21 cellular contexts compared by ENCODE assay signal in genomic region chr17:82657926-82658325, GRCh38. TPM values are rescaled to one million over a fixed set of nuclear protein-coding genes. Genes with fewer than 3 reads are reported as not detected.
A peak's percentile ranks its signal among the peaks of the same experiment; 100 is the strongest.
DNase-seq lines count a peak whose midpoint lies in the region; ATAC-seq, FAIRE-seq and TF ChIP-seq lines count a peak whose summit lies in the region.
"Had no signal": no experiment of that assay in that cellular context is flagged by ENCODE, and none has a peak within 500 bp of the region (broad histone marks: within the 10 kb centered on the region; RNA-seq: fewer than 3 reads in every experiment).

No MANE protein-coding gene starts in this region.

- H4K20me1 ChIP-seq in H1 (replicated peaks in 1 of 2; ENCODE audit: control insufficient read depth in 1 of 2, insufficient read depth in 2 of 2, low read length in 2 of 2): peaks cover 0 to 9% of the 10 kb centered on the region in 2 experiments
- H4K20me1 ChIP-seq in osteoblast (ENCODE audit: insufficient read depth, low read length): no peaks in the 10 kb centered on the region

- TF ChIP-seq POLR2A in H1 (IDR thresholded peaks at IDR 0.05; ENCODE audit: control extremely low read depth in 1 of 2, low read depth in 2 of 2, low read length in 2 of 2): no peak

- TF ChIP-seq EP300 in H1 (IDR thresholded peaks at IDR 0.05; ENCODE audit: borderline replicate concordance in 1 of 2, low read depth in 2 of 2, low read length in 2 of 2): no peak

- H3K4me3 ChIP-seq in H1 (ENCODE audit: extremely low read depth in 1 of 4, insufficient read depth in 2 of 4, low read depth in 3 of 4, low read length in 4 of 4) (no peak overlapping the region), osteoblast (ENCODE audit: insufficient read depth, low read length) (no peak overlapping the region)
- H3K4me3 ChIP-seq: BLaER1 treated with 17β-estradiol and CSF1 and Interleukin-3, amounts not matched to agents 10 nM and 100 nM; HAP-1; K562 had no signal

- H3K9ac ChIP-seq in H1 (replicated peaks in 1 of 4; ENCODE audit: extremely low read depth in 1 of 4, low read depth in 3 of 4, low read length in 3 of 4): no peak overlapping the region
- H3K9ac ChIP-seq: BLaER1 treated with 17β-estradiol and CSF1 and Interleukin-3, amounts not matched to agents 10 nM and 100 nM had no signal

- H3K4ac ChIP-seq in H1 (replicated peaks; ENCODE audit: insufficient read length, low read depth, low read length): no peak overlapping the region

- no peaks in the 10 kb centered on the region for H3K79me2 ChIP-seq in H1 (ENCODE audit: control insufficient read depth in 1 of 2, insufficient read depth in 2 of 2, low read length in 2 of 2)
- no peaks in the 10 kb centered on the region for H3K79me2 ChIP-seq in osteoblast (ENCODE audit: insufficient read depth, low read length)

- H2BK5ac ChIP-seq in H1 (ENCODE audit: low read depth, low read length): no peak overlapping the region

- DNase-seq in activated effector memory CD4-positive, alpha-beta T cell treated with anti-CD3 and anti-CD28 coated beads, Interleukin-2, amount 50 U/mL, for 16 hours: peak; percentile 46
- DNase-seq in activated effector memory CD4-positive, alpha-beta T cell treated with Interleukin-2 at 50 U/mL for 16 hours: no peak
- no peak for DNase-seq in H1 (ENCODE audit: low read depth in 1 of 2, low spot score in 2 of 2)
- DNase-seq in osteoblast (ENCODE audit: insufficient read length, low spot score, missing footprints): peak; percentile 58
- DNase-seq in GM10248 (ENCODE audit: extremely low spot score): no peak
- DNase-seq: Calu3; CD8-positive, alpha-beta T cell; DMS 273 treated with DMSO at 0.1 percent for 48 hours; DMS53; DND-41; EL; IMR-90 had no signal

- no peak overlapping the region for H2BK120ac ChIP-seq in H1 (replicated peaks; ENCODE audit: low read depth, low read length)

- no peak overlapping the region for H3K14ac ChIP-seq in H1 (ENCODE audit: insufficient read length)

- H2BK15ac ChIP-seq in H1 (ENCODE audit: low read length): no peak overlapping the region

- H3K18ac ChIP-seq in H1 (ENCODE audit: extremely low read depth, low read length): no peak overlapping the region

- H2AFZ ChIP-seq in H1 (ENCODE audit: low read length) (no peak overlapping the region), osteoblast (ENCODE audit: low read length) (no peak overlapping the region)

- H4K8ac ChIP-seq in H1 (ENCODE audit: extremely low read depth, insufficient read depth, low read length): peak overlapping the region; percentile 68; the same call in 1 of the 2 replicates

- H3K79me1 ChIP-seq in H1 (ENCODE audit: low read depth, low read length): no peaks in the 10 kb centered on the region

- H3K23me2 ChIP-seq in H1 (ENCODE audit: low read depth, low read length): no peaks in the 10 kb centered on the region

- ATAC-seq in HG03520 (IDR thresholded peaks at IDR 0.05; ENCODE audit: unreplicated experiment) (no peak), HG02571 (IDR thresholded peaks at IDR 0.05; ENCODE audit: unreplicated experiment) (no peak)
- ATAC-seq: CD8-positive, alpha-beta T cell; K562 had no signal

- H3K9me3 ChIP-seq in H1 (ENCODE audit: insufficient read depth in 2 of 2, low read depth in 1 of 2, low read length in 1 of 2) (peaks cover 0 to 4% of the 10 kb centered on the region in 2 experiments; a peak in 1 of 4 replicates), osteoblast (ENCODE audit: low read depth, low read length) (no peaks in the 10 kb centered on the region)
- H3K9me3 ChIP-seq: BLaER1 treated with 17β-estradiol and CSF1 and Interleukin-3, amounts not matched to agents 10 nM and 100 nM; HAP-1 had no signal

- H3K56ac ChIP-seq in H1 (replicated peaks; ENCODE audit: insufficient read length, low read depth, low read length): no peak overlapping the region

- CTCF ChIA-PET in H1 (lab: Charles Lee; ENCODE audit: partially characterized antibody) (interaction anchor here (0.7 to 2.2 kb wide), 5 partner anchors 8 to 120 kb away, joined by 4 to 14 read pairs (median 5); no protein-coding TSS in a partner anchor), GM10248 (lab: Yijun Ruan, JAX) (interaction anchor here (1.9 kb wide), 1 partner anchor 10 kb away, joined by 13 read pairs; no protein-coding TSS in a partner anchor)

- H2AK5ac ChIP-seq in H1 (ENCODE audit: low read depth, low read length): no peak overlapping the region

- H3K27ac ChIP-seq in H1 (ENCODE audit: low read depth, low read length) (no peak overlapping the region), osteoblast (ENCODE audit: low read depth, low read length) (no peak overlapping the region)
- H3K27ac ChIP-seq: 22Rv1; BLaER1 treated with 17β-estradiol and CSF1 and Interleukin-3, amounts not matched to agents 10 nM and 100 nM; HL-60 had no signal

- no peaks in the 10 kb centered on the region; a peak in 1 of 8 replicates for H3K36me3 ChIP-seq in H1 (ENCODE audit: control insufficient read depth in 2 of 4, insufficient read depth in 4 of 4, low read length in 3 of 4)
- H3K36me3 ChIP-seq in osteoblast (ENCODE audit: insufficient read depth, low read length): no peaks in the 10 kb centered on the region
- H3K36me3 ChIP-seq: HAP-1 had no signal

- H3K27me3 ChIP-seq in H1 (replicated peaks in 1 of 4; ENCODE audit: control insufficient read depth in 3 of 4, extremely low read depth in 1 of 4, insufficient read depth in 3 of 4, low read length in 3 of 4): no peaks in the 10 kb centered on the region
- no peaks in the 10 kb centered on the region for H3K27me3 ChIP-seq in osteoblast (ENCODE audit: insufficient read depth, low read length)

- H3K23ac ChIP-seq in H1 (ENCODE audit: insufficient read length): no peak overlapping the region

- no peak overlapping the region for H2BK12ac ChIP-seq in H1 (ENCODE audit: low read depth, low read length)

- H4K91ac ChIP-seq in H1 (replicated peaks; ENCODE audit: insufficient read length, low read length): no peak overlapping the region

- no peak overlapping the region for H3K4me2 ChIP-seq in H1 (ENCODE audit: insufficient read depth in 1 of 2, low read depth in 2 of 2, low read length in 2 of 2)
- H3K4me2 ChIP-seq in osteoblast (ENCODE audit: insufficient read depth, low read length): no peak overlapping the region
- H3K4me2 ChIP-seq: BLaER1 treated with 17β-estradiol and CSF1 and Interleukin-3, amounts not matched to agents 10 nM and 100 nM had no signal

- H3K4me1 ChIP-seq in H1 (replicated peaks in 1 of 4; ENCODE audit: control insufficient read depth in 3 of 4, insufficient read depth in 4 of 4, low read length in 3 of 4) (no peaks in the 10 kb centered on the region), osteoblast (ENCODE audit: insufficient read depth, low read length) (no peaks in the 10 kb centered on the region)
- H3K4me1 ChIP-seq: HAP-1 had no signal

- no peak for FAIRE-seq in H1 (lab: Jason Lieb, UNC)
- FAIRE-seq: GM12891, GM19239, K562 had no signal

- 89% methylated on average over 15 of the region's 19 CpGs; no CpG with 5 or more reads in 1 of the 2 experiments for WGBS in H1 (ENCODE audit: extremely low coverage in 1 of 2, insufficient coverage in 1 of 2, insufficient read length in 1 of 2, insufficient replicate concordance in 2 of 2, low coverage in 1 of 2, low lambda C conversion rate in 2 of 2, missing lambda C conversion rate in 1 of 2), 2 experiments

- TF ChIP-seq RAD21 in H1 (IDR thresholded peaks at IDR 0.05 in 1 of 2, conservative IDR thresholded peaks at IDR 0.05 in 1 of 2; ENCODE audit: low read depth in 2 of 2, low read length in 2 of 2): no peak

- TF ChIP-seq CTCF in H1 (IDR thresholded peaks at IDR 0.05; ENCODE audit: control extremely low read depth in 1 of 3, insufficient read depth in 1 of 3, low read depth in 1 of 3, low read length in 3 of 3) (no peak), osteoblast (IDR thresholded peaks at IDR 0.05; ENCODE audit: extremely low read depth, low read depth, low read length) (no peak), GM10248 (IDR thresholded peaks at IDR 0.05; ENCODE audit: control extremely low read depth, extremely low read depth, low read depth, missing control alignments) (no peak)

- no peak overlapping the region for H4K5ac ChIP-seq in H1 (ENCODE audit: insufficient read length, low read depth, low read length)

- POLR2A ChIA-PET in H1 (lab: Charles Lee; ENCODE audit: partially characterized antibody): interaction anchor here (0.8 to 1.6 kb wide), 2 partner anchors 10 to 52 kb away, joined by 4 read pairs; no protein-coding TSS in a partner anchor
- POLR2A ChIA-PET in GM10248 (lab: Yijun Ruan, JAX): interaction anchor here (0.6 kb wide), 1 partner anchor 1419 kb away, joined by 6 read pairs; the partner anchor contains the start of genes NDUFAF8 and TEPSIN

- no peak overlapping the region for H2BK20ac ChIP-seq in H1 (ENCODE audit: low read length)

RNA-seq across cellular contexts. Expression of gene WDR45B, which starts 9.7 kb away (rescaled TPM):
- 82.0 and 88.8 TPM in 2 replicates for total RNA-seq in H1 (2021; fragmentation: NEBNext Ultra II Directional; extraction: Animal tissue kit (Norgen Biotek cat#: 25700))
- 100 and 101 TPM in 2 replicates for polyA plus RNA-seq in H1 (2011; rRNA removed)
- polyA plus RNA-seq in H1 (2011; cell fraction: cytosol; rRNA removed): 110 TPM
- 107 TPM for polyA plus RNA-seq in H1 (2011; cell fraction: nucleus; rRNA removed)
- polyA plus RNA-seq in H1 (2012, experiment 1 of 2): 81.1 to 86.2 TPM (median 86.2 TPM) in 4 replicates
- polyA plus RNA-seq in H1 (2012, experiment 2 of 2): 57.9 TPM
- polyA plus RNA-seq in H1 (2013, experiment 1 of 2): 70.1 TPM
- polyA plus RNA-seq in H1 (2013, experiment 2 of 2): 72.8 TPM
- polyA minus RNA-seq in H1 (2011; rRNA and poly(A)+ RNA removed): 93.1 and 96.5 TPM in 2 replicates
- 50.5 TPM for polyA minus RNA-seq in H1 (2011; cell fraction: cytosol; rRNA and poly(A)+ RNA removed)
- 34.8 TPM for polyA minus RNA-seq in H1 (2011; cell fraction: nucleus; rRNA and poly(A)+ RNA removed)
- total RNA-seq in osteoblast: 66.2 and 66.3 TPM in 2 replicates

RNA-seq across cellular contexts. Expression of gene RAB40B, which starts 40.6 kb away (rescaled TPM):
- total RNA-seq in H1 (2021; fragmentation: NEBNext Ultra II Directional; extraction: Animal tissue kit (Norgen Biotek cat#: 25700)): 3.1 and 3.3 TPM in 2 replicates
- 4.6 and 7.1 TPM in 2 replicates for polyA plus RNA-seq in H1 (2011; rRNA removed)
- polyA plus RNA-seq in H1 (2011; cell fraction: cytosol; rRNA removed): 2.9 TPM
- polyA plus RNA-seq in H1 (2011; cell fraction: nucleus; rRNA removed): 5.8 TPM
- polyA plus RNA-seq in H1 (2012, experiment 1 of 2): 4.1 to 5.9 TPM (median 4.3 TPM) in 4 replicates
- 13.5 TPM for polyA plus RNA-seq in H1 (2012, experiment 2 of 2)
- 2.4 TPM for polyA plus RNA-seq in H1 (2013, experiment 1 of 2)
- polyA plus RNA-seq in H1 (2013, experiment 2 of 2): 3.6 TPM
- 0.95 and 1.5 TPM in 2 replicates for polyA minus RNA-seq in H1 (2011; rRNA and poly(A)+ RNA removed)
- polyA minus RNA-seq in H1 (2011; cell fraction: cytosol; rRNA and poly(A)+ RNA removed): 1.1 TPM
- polyA minus RNA-seq in H1 (2011; cell fraction: nucleus; rRNA and poly(A)+ RNA removed): 1.8 TPM
- 8.3 and 9.1 TPM in 2 replicates for total RNA-seq in osteoblast

RNA-seq across cellular contexts. Expression of gene FN3KRP, which starts 58.6 kb away (rescaled TPM):
- total RNA-seq in H1 (2021; fragmentation: NEBNext Ultra II Directional; extraction: Animal tissue kit (Norgen Biotek cat#: 25700)): 21.4 and 23.3 TPM in 2 replicates
- 17.1 and 18.1 TPM in 2 replicates for polyA plus RNA-seq in H1 (2011; rRNA removed)
- polyA plus RNA-seq in H1 (2011; cell fraction: cytosol; rRNA removed): 17.3 TPM
- polyA plus RNA-seq in H1 (2011; cell fraction: nucleus; rRNA removed): 19.5 TPM
- polyA plus RNA-seq in H1 (2012, experiment 1 of 2): 29.8 to 30.3 TPM (median 30.2 TPM) in 4 replicates
- polyA plus RNA-seq in H1 (2012, experiment 2 of 2): 18.4 TPM
- 13.8 TPM for polyA plus RNA-seq in H1 (2013, experiment 1 of 2)
- polyA plus RNA-seq in H1 (2013, experiment 2 of 2): 13.2 TPM
- 10.1 and 10.7 TPM in 2 replicates for polyA minus RNA-seq in H1 (2011; rRNA and poly(A)+ RNA removed)
- polyA minus RNA-seq in H1 (2011; cell fraction: cytosol; rRNA and poly(A)+ RNA removed): 8.7 TPM
- 4.8 TPM for polyA minus RNA-seq in H1 (2011; cell fraction: nucleus; rRNA and poly(A)+ RNA removed)
- total RNA-seq in osteoblast: 10.1 and 13.8 TPM in 2 replicates

Comparison
In these comparisons a context has a peak if more than half of its experiments do, and no peak if none do; other contexts are left out.
1. DNase-seq: peak in activated effector memory CD4-positive, alpha-beta T cell treated with anti-CD3 and anti-CD28 coated beads, Interleukin-2, amount 50 U/mL, for 16 hours (single experiment) and osteoblast (single experiment); none in activated effector memory CD4-positive, alpha-beta T cell treated with Interleukin-2 at 50 U/mL for 16 hours (single experiment), H1 (0 of 2) and GM10248 (single experiment).